ENCODE assay signal across 17 cellular contexts in genomic region chr6:71035871-71036270, GRCh38.
DNase-seq lines count a peak whose midpoint lies in the region; ATAC-seq and TF ChIP-seq lines count a peak whose summit lies in the region.
"Had no signal": no experiment of that assay in that cellular context is flagged by ENCODE, and none has a peak within 500 bp of the region (broad histone marks: within the 10 kb centered on the region; RNA-seq: fewer than 3 reads in every experiment).

No MANE protein-coding gene starts in this region.

- DNase-seq in amniotic epithelial cell (ENCODE audit: low read depth) (peak; percentile 54), caudate nucleus (lab: John Stamatoyannopoulos, UW) (no peak), iris pigment epithelial cell (ENCODE audit: low read depth) (peak; percentile 24), mesenteric fat pad (ENCODE audit: low spot score) (no peak), dorsolateral prefrontal cortex (no peak), NCI-H1694 treated with DMSO at 0.1 percent for 48 hours (lab: John Stamatoyannopoulos, UW) (no peak)
- DNase-seq: BE2C; CD4-positive, alpha-beta memory T cell; DND-41; GF-D8; GM23248; H7; IMR-90 had no signal

- no peak for TF ChIP-seq CTCF in dorsolateral prefrontal cortex (IDR thresholded peaks at IDR 0.05 in 54 of 56, conservative IDR thresholded peaks at IDR 0.05 in 2 of 56; ENCODE audit: low read depth in 1 of 56, partially characterized antibody in 56 of 56)

- H3K27ac ChIP-seq in caudate nucleus (ENCODE audit: low read depth, low read length) (peak overlapping the region; percentile 40), temporal lobe (ENCODE audit: low read depth, low read length) (peak overlapping the region; percentile 49), dorsolateral prefrontal cortex (peak overlapping the region in 5 of 59 donors; percentile 18 to 37 (median 27))
- H3K27ac ChIP-seq: A549, C4-2B, GM23248 had no signal

- H3K4me3 ChIP-seq in dorsolateral prefrontal cortex = no peak overlapping the region
- H3K4me3 ChIP-seq: A549, GM23248 had no signal

- no peak for ATAC-seq in HG02642 (IDR thresholded peaks at IDR 0.05; ENCODE audit: poor library complexity, unreplicated experiment)
- ATAC-seq: A549 had no signal

- peaks cover 0 to 3% (median 0%) of the 10 kb centered on the region in 45 donors for H3K27me3 ChIP-seq in dorsolateral prefrontal cortex

- intact Hi-C loops in dorsolateral prefrontal cortex (cut with DNase I) = no loop called here

Comparison
In these comparisons a context has a peak if more than half of its experiments do, and no peak if none do; other contexts are left out.
1. DNase-seq: peak in amniotic epithelial cell (single experiment) and iris pigment epithelial cell (single experiment); none in caudate nucleus (0 of 61), mesenteric fat pad (single experiment), dorsolateral prefrontal cortex (0 of 10) and NCI-H1694 treated with DMSO at 0.1 percent for 48 hours (single experiment).